12 cellular contexts compared by ENCODE assay signal in genomic region chr7:8387551-8388256, GRCh38. TPM values are rescaled to one million over a fixed set of nuclear protein-coding genes. Genes with fewer than 3 reads are reported as not detected.
DNase-seq lines count a peak whose midpoint lies in the region; ATAC-seq and TF ChIP-seq lines count a peak whose summit lies in the region.
"Had no signal": no experiment of that assay in that cellular context is flagged by ENCODE, and none has a peak within 500 bp of the region (broad histone marks: within the 10 kb centered on the region; RNA-seq: fewer than 3 reads in every experiment).

No MANE protein-coding gene starts in this region.

- peaks cover 33% of the 10 kb centered on the region for H3K27me3 Mint-ChIP-seq in stimulated activated naive CD8-positive, alpha-beta T cell treated with anti-CD3 and anti-CD28 coated beads, Interleukin-15, amount 100 ng/mL, for 72 hours

- no peak overlapping the region for H3K9ac ChIP-seq in GM23248

- no peak overlapping the region for H3K27ac Mint-ChIP-seq in stimulated activated naive CD8-positive, alpha-beta T cell treated with anti-CD3 and anti-CD28 coated beads, Interleukin-15, amount 100 ng/mL, for 72 hours

- no peak overlapping the region for H3K4me3 ChIP-seq in spleen
- no peak overlapping the region for H3K4me3 ChIP-seq in GM23248

- H3K27me3 ChIP-seq in spleen (replicated peaks in 1 of 7) (peaks cover 0 to 24% (median 0%) of the 10 kb centered on the region in 7 donors), GM23248 (replicated peaks; ENCODE audit: insufficient read depth) (no peaks in the 10 kb centered on the region)

- no peaks in the 10 kb centered on the region for H3K4me1 ChIP-seq in spleen
- H3K4me1 ChIP-seq in GM23248 (ENCODE audit: insufficient read depth), result no peaks in the 10 kb centered on the region

- H3K27ac ChIP-seq in spleen (no peak overlapping the region), GM23248 (no peak overlapping the region)

- 81 to 92% (median 90%) methylated on average over 7 of the region's 7 CpGs for WGBS in spleen, 5 donors
- WGBS in GM23248 (ENCODE audit: low coverage in 1 of 2, low lambda C conversion rate in 2 of 2, missing lambda C conversion rate in 2 of 2), 2 experiments, result 50 to 53% methylated on average over 7 of the region's 7 CpGs

- H3K9me3 ChIP-seq in spleen (no peaks in the 10 kb centered on the region), GM23248 (ENCODE audit: low read depth) (no peaks in the 10 kb centered on the region)

- no peak overlapping the region for H2AFZ ChIP-seq in GM23248

- intact Hi-C loops in spleen (cut with DNase I; ENCODE audit: low total_unique reads), result no loop called here

- no peak for TF ChIP-seq POLR2A in spleen (IDR thresholded peaks at IDR 0.05)

- TF ChIP-seq CTCF in spleen (IDR thresholded peaks at IDR 0.05 in 8 of 11, conservative IDR thresholded peaks at IDR 0.05 in 3 of 11), result no peak

- peaks cover 19% of the 10 kb centered on the region for H3K4me1 Mint-ChIP-seq in stimulated activated naive CD8-positive, alpha-beta T cell treated with anti-CD3 and anti-CD28 coated beads, Interleukin-15, amount 100 ng/mL, for 72 hours

- in situ Hi-C loops in GM23248 (cut with MboI), result no loop called here

- H3K4me2 ChIP-seq in GM23248 (ENCODE audit: unreplicated experiment), result no peak overlapping the region

- H3K4me3 Mint-ChIP-seq in stimulated activated naive CD8-positive, alpha-beta T cell treated with anti-CD3 and anti-CD28 coated beads, Interleukin-15, amount 100 ng/mL, for 72 hours, result no peak overlapping the region

- H3K79me2 ChIP-seq in GM23248 (ENCODE audit: insufficient read depth), result no peaks in the 10 kb centered on the region

- no peaks in the 10 kb centered on the region for H3F3A ChIP-seq in GM23248 (ENCODE audit: insufficient read depth)

- peak; percentile 36 for ATAC-seq in GM18870 (IDR thresholded peaks at IDR 0.05; ENCODE audit: unreplicated experiment)
- peak; percentile 37 for ATAC-seq in GM21786 (IDR thresholded peaks at IDR 0.05; ENCODE audit: unreplicated experiment)
- ATAC-seq in HG03378 (IDR thresholded peaks at IDR 0.05; ENCODE audit: unreplicated experiment), result peak; percentile 27
- no peak for ATAC-seq in stimulated activated naive CD8-positive, alpha-beta T cell treated with anti-CD3 and anti-CD28 coated beads, Interleukin-15, amount 100 ng/mL, for 72 hours

- H3K9me2 ChIP-seq in GM23248 (ENCODE audit: insufficient read depth), result no peaks in the 10 kb centered on the region

- no peaks in the 10 kb centered on the region for H3K9me3 Mint-ChIP-seq in stimulated activated naive CD8-positive, alpha-beta T cell treated with anti-CD3 and anti-CD28 coated beads, Interleukin-15, amount 100 ng/mL, for 72 hours

- no peaks in the 10 kb centered on the region for H4K20me1 ChIP-seq in GM23248 (ENCODE audit: insufficient read depth)

- H3K36me3 ChIP-seq in spleen (no peaks in the 10 kb centered on the region), GM23248 (ENCODE audit: low read depth) (no peaks in the 10 kb centered on the region)

- DNase-seq in middle frontal gyrus (ENCODE audit: extremely low spot score, low spot score) (peak; percentile 37), spleen (no peak), NCI-H524 treated with DMSO at 0.1 percent for 48 hours (lab: John Stamatoyannopoulos, UW) (no peak), GM23248 (no peak)
- no peak for DNase-seq in stimulated activated naive CD8-positive, alpha-beta T cell treated with anti-CD3 and anti-CD28 coated beads, Interleukin-15, amount 100 ng/mL, for 72 hours
- DNase-seq: HCEC 1CT; SHP77; stimulated activated CD4-positive, alpha-beta T cell treated with anti-CD3 and anti-CD28 coated beads, Interleukin-1b, Interleukin-23, amount 100 ng/mL, for 48 hours had no signal

RNA-seq across cellular contexts. Expression of gene NXPH1, which starts 45.7 kb away (rescaled TPM):
- not detected for total RNA-seq in spleen
- polyA plus RNA-seq in spleen (not detected), GM23248 (2016; fragmentation: Nextera tagmentation; extraction: Ambion mirVana) (not detected in 2 replicates)
- not detected in 2 replicates for total RNA-seq in GM23248 (2014; rRNA removed; shearing (Covaris generic))
- total RNA-seq: glomerular endothelial cell had no signal
